In the genomic region with DNA sequence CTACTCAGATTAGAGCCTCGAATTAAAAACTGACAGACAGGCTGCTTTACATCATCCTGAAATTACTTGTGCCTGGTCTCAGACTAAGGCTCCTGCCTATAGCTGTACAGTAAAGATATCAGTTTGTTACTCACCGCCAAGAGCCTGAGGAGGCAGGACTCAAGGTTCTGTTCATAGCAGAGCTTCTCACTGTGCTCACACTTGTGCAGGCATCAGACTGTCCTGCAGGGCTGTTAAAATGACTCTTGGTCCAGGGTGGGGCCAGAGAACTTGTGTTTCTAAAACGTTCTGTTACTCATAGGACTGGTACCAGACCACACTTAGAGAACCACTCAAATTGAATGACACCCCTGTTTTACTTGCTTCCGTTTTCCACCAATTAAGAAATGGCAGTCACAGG, we compare ENCODE assay signal across 8 cellular contexts.
"Had no signal": no experiment of that assay in that cellular context is flagged by ENCODE, and none has a peak within 500 bp of the region (broad histone marks: within the 10 kb centered on the region; RNA-seq: fewer than 3 reads in every experiment).

No MANE protein-coding gene starts in this region.

- H3K4me2 ChIP-seq: KMS-11 had no signal

- H3K9ac ChIP-seq: GM23248, KMS-11 had no signal

- H3K4me3 ChIP-seq: GM23248, HAP-1 had no signal

- H3K4me1 ChIP-seq: HAP-1 had no signal

- H3K9me3 ChIP-seq: HAP-1 had no signal

- H2AFZ ChIP-seq: GM23248 had no signal

- H3K36me3 ChIP-seq: HAP-1 had no signal

- DNase-seq: GM23248, GOT3, H7, HFFc6, KBM-7 had no signal

- ATAC-seq: HCT116 had no signal

- H3K27ac ChIP-seq: GM23248, KMS-11 had no signal
